ENCODE assay signal across 1 cellular context in genomic region chr12:116426391-116427136, GRCh38.
TF ChIP-seq lines count a peak whose summit lies in the region.

No MANE protein-coding gene starts in this region.

TF ChIP-seq in K562, 482 proteins besides CTCF, POLR2A, EP300 and RAD21 (continued from another document and continues in another):
- TF ChIP-seq ZNF395 (CRISPR knock-in tag; IDR thresholded peaks at IDR 0.05) (no peak), ATF4 (CRISPR knock-in tag; IDR thresholded peaks at IDR 0.05) (no peak), FOXJ3 (CRISPR knock-in tag; IDR thresholded peaks at IDR 0.05) (no peak), JUNB (CRISPR knock-in tag; conservative IDR thresholded peaks at IDR 0.05) (no peak), HDAC6 (IDR thresholded peaks at IDR 0.05; ENCODE audit: low read depth, low read length) (no peak), ZNF212 (CRISPR knock-in tag; IDR thresholded peaks at IDR 0.05) (no peak), ZNF512 (tag; IDR thresholded peaks at IDR 0.05) (no peak), ZNF518B (CRISPR knock-in tag; IDR thresholded peaks at IDR 0.05) (no peak), SUPT5H (IDR thresholded peaks at IDR 0.05) (no peak), NCOA4 (IDR thresholded peaks at IDR 0.05; ENCODE audit: partially characterized antibody) (no peak), SMAD2 (IDR thresholded peaks at IDR 0.05; ENCODE audit: low read depth, low read length) (no peak), MBD2 (IDR thresholded peaks at IDR 0.05; ENCODE audit: borderline replicate concordance, low read depth) (no peak), RHOXF2B (CRISPR knock-in tag; conservative IDR thresholded peaks at IDR 0.05) (no peak), EP400 (IDR thresholded peaks at IDR 0.05) (no peak), RAD51 (IDR thresholded peaks at IDR 0.05; ENCODE audit: borderline replicate concordance, low read depth) (no peak), JUN (IDR thresholded peaks at IDR 0.05; ENCODE audit: borderline replicate concordance, low read depth, low read length) (0 out of 2 replicates have a peak, but pooled peaks have one; percentile 36), JUN (CRISPR knock-in tag; IDR thresholded peaks at IDR 0.05; ENCODE audit: borderline replicate concordance) (no peak), ZNF232 (CRISPR knock-in tag; IDR thresholded peaks at IDR 0.05) (no peak), MTA2 (IDR thresholded peaks at IDR 0.05; ENCODE audit: low read depth) (peak; percentile 75), BACH1 (tag; IDR thresholded peaks at IDR 0.05) (no peak), ZNF12 (CRISPR knock-in tag; IDR thresholded peaks at IDR 0.05) (no peak), ZBED1 (IDR thresholded peaks at IDR 0.05) (no peak), ZFP30 (CRISPR knock-in tag; IDR thresholded peaks at IDR 0.05; ENCODE audit: borderline replicate concordance) (no peak)
- TF ChIP-seq, protein P1, sequence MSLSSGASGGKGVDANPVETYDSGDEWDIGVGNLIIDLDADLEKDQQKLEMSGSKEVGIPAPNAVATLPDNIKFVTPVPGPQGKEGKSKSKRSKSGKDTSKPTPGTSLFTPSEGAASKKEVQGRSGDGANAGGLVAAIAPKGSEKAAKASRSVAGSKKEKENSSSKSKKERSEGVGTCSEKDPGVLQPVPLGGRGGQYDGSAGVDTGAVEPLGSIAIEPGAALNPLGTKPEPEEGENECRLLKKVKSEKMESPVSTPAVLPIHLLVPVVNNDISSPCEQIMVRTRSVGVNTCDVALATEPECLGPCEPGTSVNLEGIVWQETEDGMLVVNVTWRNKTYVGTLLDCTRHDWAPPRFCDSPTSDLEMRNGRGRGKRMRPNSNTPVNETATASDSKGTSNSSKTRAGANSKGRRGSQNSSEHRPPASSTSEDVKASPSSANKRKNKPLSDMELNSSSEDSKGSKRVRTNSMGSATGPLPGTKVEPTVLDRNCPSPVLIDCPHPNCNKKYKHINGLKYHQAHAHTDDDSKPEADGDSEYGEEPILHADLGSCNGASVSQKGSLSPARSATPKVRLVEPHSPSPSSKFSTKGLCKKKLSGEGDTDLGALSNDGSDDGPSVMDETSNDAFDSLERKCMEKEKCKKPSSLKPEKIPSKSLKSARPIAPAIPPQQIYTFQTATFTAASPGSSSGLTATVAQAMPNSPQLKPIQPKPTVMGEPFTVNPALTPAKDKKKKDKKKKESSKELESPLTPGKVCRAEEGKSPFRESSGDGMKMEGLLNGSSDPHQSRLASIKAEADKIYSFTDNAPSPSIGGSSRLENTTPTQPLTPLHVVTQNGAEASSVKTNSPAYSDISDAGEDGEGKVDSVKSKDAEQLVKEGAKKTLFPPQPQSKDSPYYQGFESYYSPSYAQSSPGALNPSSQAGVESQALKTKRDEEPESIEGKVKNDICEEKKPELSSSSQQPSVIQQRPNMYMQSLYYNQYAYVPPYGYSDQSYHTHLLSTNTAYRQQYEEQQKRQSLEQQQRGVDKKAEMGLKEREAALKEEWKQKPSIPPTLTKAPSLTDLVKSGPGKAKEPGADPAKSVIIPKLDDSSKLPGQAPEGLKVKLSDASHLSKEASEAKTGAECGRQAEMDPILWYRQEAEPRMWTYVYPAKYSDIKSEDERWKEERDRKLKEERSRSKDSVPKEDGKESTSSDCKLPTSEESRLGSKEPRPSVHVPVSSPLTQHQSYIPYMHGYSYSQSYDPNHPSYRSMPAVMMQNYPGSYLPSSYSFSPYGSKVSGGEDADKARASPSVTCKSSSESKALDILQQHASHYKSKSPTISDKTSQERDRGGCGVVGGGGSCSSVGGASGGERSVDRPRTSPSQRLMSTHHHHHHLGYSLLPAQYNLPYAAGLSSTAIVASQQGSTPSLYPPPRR (CRISPR knock-in tag; IDR thresholded peaks at IDR 0.05; ENCODE audit: borderline replicate concordance), result no peak
- TF ChIP-seq, protein P2, sequence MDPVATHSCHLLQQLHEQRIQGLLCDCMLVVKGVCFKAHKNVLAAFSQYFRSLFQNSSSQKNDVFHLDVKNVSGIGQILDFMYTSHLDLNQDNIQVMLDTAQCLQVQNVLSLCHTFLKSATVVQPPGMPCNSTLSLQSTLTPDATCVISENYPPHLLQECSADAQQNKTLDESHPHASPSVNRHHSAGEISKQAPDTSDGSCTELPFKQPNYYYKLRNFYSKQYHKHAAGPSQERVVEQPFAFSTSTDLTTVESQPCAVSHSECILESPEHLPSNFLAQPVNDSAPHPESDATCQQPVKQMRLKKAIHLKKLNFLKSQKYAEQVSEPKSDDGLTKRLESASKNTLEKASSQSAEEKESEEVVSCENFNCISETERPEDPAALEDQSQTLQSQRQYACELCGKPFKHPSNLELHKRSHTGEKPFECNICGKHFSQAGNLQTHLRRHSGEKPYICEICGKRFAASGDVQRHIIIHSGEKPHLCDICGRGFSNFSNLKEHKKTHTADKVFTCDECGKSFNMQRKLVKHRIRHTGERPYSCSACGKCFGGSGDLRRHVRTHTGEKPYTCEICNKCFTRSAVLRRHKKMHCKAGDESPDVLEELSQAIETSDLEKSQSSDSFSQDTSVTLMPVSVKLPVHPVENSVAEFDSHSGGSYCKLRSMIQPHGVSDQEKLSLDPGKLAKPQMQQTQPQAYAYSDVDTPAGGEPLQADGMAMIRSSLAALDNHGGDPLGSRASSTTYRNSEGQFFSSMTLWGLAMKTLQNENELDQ (CRISPR knock-in tag; IDR thresholded peaks at IDR 0.05; ENCODE audit: borderline replicate concordance), result no peak
- TF ChIP-seq, protein P3, sequence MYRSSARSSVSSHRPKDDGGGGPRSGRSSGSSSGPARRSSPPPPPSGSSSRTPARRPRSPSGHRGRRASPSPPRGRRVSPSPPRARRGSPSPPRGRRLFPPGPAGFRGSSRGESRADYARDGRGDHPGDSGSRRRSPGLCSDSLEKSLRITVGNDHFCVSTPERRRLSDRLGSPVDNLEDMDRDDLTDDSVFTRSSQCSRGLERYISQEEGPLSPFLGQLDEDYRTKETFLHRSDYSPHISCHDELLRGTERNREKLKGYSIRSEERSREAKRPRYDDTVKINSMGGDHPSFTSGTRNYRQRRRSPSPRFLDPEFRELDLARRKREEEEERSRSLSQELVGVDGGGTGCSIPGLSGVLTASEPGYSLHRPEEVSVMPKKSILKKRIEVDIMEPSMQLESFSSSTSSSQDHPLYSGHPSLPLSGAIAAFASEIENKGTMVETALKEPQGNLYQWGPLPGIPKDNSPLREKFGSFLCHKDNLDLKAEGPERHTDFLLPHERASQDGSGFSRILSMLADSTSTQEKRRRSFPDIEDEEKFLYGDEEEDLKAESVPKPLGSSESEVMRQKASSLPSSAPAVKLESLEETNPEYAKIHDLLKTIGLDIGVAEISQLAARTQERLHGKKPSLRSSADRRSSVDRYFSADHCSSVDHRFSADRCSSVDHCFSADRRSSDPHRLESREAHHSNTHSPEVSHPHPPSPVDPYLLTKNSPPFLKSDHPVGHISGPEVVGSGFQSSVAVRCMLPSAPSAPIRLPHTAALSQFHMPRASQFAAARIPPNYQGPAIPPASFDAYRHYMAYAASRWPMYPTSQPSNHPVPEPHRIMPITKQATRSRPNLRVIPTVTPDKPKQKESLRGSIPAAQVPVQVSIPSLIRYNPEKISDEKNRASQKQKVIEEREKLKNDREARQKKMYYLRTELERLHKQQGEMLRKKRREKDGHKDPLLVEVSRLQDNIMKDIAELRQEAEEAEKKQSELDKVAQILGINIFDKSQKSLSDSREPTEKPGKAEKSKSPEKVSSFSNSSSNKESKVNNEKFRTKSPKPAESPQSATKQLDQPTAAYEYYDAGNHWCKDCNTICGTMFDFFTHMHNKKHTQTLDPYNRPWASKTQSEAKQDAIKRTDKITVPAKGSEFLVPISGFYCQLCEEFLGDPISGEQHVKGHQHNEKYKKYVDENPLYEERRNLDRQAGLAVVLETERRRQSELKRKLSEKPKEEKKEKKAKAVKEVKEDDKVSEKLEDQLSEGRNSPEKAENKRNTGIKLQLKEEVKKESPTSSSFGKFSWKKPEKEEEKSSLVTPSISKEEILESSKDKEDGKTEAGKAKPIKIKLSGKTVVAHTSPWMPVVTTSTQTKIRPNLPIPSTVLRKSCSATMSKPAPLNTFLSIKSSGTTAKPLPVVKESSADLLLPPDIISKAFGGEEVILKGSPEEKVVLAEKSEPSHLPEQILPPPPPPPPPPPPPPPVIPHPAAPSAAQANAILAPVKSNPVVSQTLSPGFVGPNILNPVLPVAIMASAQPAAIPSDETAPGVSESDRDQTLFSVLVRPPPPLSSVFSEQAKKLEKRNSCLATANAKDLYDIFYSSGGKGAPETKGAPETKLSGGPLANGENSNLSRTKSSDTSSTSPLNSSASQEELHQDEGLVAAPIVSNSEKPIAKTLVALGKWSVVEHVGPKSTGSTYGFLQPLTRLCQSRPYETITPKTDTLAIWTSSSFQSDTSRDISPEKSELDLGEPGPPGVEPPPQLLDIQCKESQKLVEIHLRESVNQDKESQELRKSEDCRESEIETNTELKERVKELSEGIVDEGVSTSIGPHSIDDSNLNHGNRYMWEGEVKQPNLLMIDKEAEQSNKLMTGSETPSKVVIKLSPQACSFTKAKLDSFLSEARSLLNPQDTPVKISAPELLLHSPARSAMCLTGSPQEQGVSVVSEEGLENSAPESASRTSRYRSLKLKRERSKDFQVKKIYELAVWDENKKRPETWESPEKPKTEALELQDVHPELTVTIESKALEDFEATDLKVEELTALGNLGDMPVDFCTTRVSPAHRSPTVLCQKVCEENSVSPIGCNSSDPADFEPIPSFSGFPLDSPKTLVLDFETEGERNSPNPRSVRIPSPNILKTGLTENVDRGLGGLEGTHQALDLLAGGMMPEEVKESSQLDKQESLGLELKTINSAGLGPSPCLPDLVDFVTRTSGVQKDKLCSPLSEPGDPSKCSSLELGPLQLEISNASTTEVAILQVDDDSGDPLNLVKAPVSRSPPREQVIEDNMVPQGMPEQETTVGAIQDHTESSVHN (IDR thresholded peaks at IDR 0.05; ENCODE audit: borderline replicate concordance in 1 of 2, low read depth in 1 of 2), result no peak
- TF ChIP-seq, protein P4, sequence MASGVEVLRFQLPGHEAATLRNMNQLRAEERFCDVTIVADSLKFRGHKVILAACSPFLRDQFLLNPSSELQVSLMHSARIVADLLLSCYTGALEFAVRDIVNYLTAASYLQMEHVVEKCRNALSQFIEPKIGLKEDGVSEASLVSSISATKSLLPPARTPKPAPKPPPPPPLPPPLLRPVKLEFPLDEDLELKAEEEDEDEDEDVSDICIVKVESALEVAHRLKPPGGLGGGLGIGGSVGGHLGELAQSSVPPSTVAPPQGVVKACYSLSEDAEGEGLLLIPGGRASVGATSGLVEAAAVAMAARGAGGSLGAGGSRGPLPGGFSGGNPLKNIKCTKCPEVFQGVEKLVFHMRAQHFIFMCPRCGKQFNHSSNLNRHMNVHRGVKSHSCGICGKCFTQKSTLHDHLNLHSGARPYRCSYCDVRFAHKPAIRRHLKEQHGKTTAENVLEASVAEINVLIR (CRISPR knock-in tag; IDR thresholded peaks at IDR 0.05), result no peak
- TF ChIP-seq, protein P5, sequence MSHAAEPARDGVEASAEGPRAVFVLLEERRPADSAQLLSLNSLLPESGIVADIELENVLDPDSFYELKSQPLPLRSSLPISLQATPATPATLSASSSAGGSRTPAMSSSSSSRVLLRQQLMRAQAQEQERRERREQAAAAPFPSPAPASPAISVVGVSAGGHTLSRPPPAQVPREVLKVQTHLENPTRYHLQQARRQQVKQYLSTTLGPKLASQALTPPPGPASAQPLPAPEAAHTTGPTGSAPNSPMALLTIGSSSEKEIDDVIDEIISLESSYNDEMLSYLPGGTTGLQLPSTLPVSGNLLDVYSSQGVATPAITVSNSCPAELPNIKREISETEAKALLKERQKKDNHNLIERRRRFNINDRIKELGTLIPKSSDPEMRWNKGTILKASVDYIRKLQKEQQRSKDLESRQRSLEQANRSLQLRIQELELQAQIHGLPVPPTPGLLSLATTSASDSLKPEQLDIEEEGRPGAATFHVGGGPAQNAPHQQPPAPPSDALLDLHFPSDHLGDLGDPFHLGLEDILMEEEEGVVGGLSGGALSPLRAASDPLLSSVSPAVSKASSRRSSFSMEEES (CRISPR knock-in tag; IDR thresholded peaks at IDR 0.05), result no peak
